Comparison of ENCODE assay signal across 33 cellular contexts in the genomic region with DNA sequence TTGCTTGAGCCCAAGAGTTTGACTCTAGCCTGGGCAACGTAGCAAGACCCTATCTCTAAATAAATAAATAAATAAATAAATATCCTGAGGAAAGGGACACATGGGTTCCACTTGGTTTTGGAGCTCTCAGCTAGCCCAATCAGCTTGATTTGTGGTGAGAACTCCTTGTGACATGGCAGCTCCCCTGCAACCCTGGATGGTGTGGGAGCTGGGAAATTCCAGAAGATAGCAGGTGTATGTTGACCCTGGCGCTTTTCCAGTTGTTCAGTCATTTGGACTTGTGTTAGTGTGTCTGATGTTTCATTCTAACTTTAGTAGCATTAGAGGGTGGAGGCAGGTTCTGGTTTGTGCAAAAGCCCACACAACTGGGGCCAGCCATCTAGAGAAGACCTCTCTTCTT.
"Had no signal": no experiment of that assay in that cellular context is flagged by ENCODE, and none has a peak within 500 bp of the region (broad histone marks: within the 10 kb centered on the region; RNA-seq: fewer than 3 reads in every experiment).

No MANE protein-coding gene starts in this region.

- H3K27me3 Mint-ChIP-seq: activated naive CD4-positive, alpha-beta T cell treated with anti-CD3 and anti-CD28 coated beads, Interleukin-2, amount 50 U/mL, for 24 hours; activated naive CD8-positive, alpha-beta T cell treated with anti-CD3 and anti-CD28 coated beads for 36 hours; activated naive CD8-positive, alpha-beta T cell treated with anti-CD3 and anti-CD28 coated beads, Interleukin-2, amount 50 U/mL, for 24 hours; activated T-cell treated with anti-CD3 and anti-CD28 coated beads, Interleukin-2, amount 50 U/mL, for 24 hours; activated T-helper 17 cell treated with anti-CD3 and anti-CD28 coated beads, Interleukin-2, amount 50 U/mL, for 72 hours; central memory CD8-positive, alpha-beta T cell had no signal

- ATAC-seq: activated naive CD4-positive, alpha-beta T cell treated with anti-CD3 and anti-CD28 coated beads, Interleukin-2, amount 50 U/mL, for 72 hours; activated naive CD8-positive, alpha-beta T cell treated with anti-CD3 and anti-CD28 coated beads, Interleukin-2, amount 50 U/mL, for 24 hours; activated T-cell treated with anti-CD3 and anti-CD28 coated beads, Interleukin-2, amount 50 U/mL, for 4 hours; activated T-cell treated with anti-CD3 and anti-CD28 coated beads, Interleukin-2, amount 50 U/mL, for 72 hours; activated T-helper 17 cell treated with anti-CD3 and anti-CD28 coated beads, Interleukin-2, amount 50 U/mL, for 72 hours; body of pancreas had no signal

- H3K9me3 Mint-ChIP-seq: activated naive CD4-positive, alpha-beta T cell treated with anti-CD3 and anti-CD28 coated beads, Interleukin-2, amount 50 U/mL, for 24 hours; activated naive CD8-positive, alpha-beta T cell treated with anti-CD3 and anti-CD28 coated beads for 36 hours; activated naive CD8-positive, alpha-beta T cell treated with anti-CD3 and anti-CD28 coated beads, Interleukin-2, amount 50 U/mL, for 24 hours; activated T-cell treated with anti-CD3 and anti-CD28 coated beads, Interleukin-2, amount 50 U/mL, for 24 hours; activated T-helper 1 cell treated with anti-CD3 and anti-CD28 coated beads, Interleukin-12 subunit alpha, Interleukin-12 subunit beta, Interleukin-2, Interleukin-4 antibody, amounts not matched to agents 30 ng/mL and 10 ng/mL and 1 ng/mL, durations not matched to agents 14 hours and 24 hours and 36 hours; activated T-helper 17 cell treated with anti-CD3 and anti-CD28 coated beads, Interleukin-2, amount 50 U/mL, for 72 hours; activated T-helper 2 cell treated with anti-CD3 and anti-CD28 coated beads, Interferon-gamma antibody, Interleukin-2, Interleukin-4, amounts not matched to agents 10 μg/mL and 5 μg/mL and 100 μg/mL, durations not matched to agents 14 hours and 24 hours and 36 hours; central memory CD8-positive, alpha-beta T cell had no signal

- H3K27ac Mint-ChIP-seq: activated naive CD4-positive, alpha-beta T cell treated with anti-CD3 and anti-CD28 coated beads, Interleukin-2, amount 50 U/mL, for 24 hours; activated naive CD8-positive, alpha-beta T cell; activated naive CD8-positive, alpha-beta T cell treated with anti-CD3 and anti-CD28 coated beads for 36 hours; activated naive CD8-positive, alpha-beta T cell treated with anti-CD3 and anti-CD28 coated beads, Interleukin-2, amount 10 ng/mL, durations not matched to agents 7 days and 5 days; activated naive CD8-positive, alpha-beta T cell treated with anti-CD3 and anti-CD28 coated beads, Interleukin-2, amount 50 U/mL, for 24 hours; activated T-cell treated with anti-CD3 and anti-CD28 coated beads, Interleukin-2, amount 50 U/mL, for 24 hours; activated T-cell treated with anti-CD3 and anti-CD28 coated beads, Interleukin-2, amount 50 U/mL, for 72 hours; activated T-helper 1 cell treated with anti-CD3 and anti-CD28 coated beads, Interleukin-12 subunit alpha, Interleukin-12 subunit beta, Interleukin-2, Interleukin-4 antibody, amounts not matched to agents 30 ng/mL and 10 ng/mL and 1 ng/mL, durations not matched to agents 14 hours and 24 hours and 36 hours; activated T-helper 17 cell treated with anti-CD3 and anti-CD28 coated beads, Interleukin-2, amount 50 U/mL, for 72 hours; activated T-helper 2 cell treated with anti-CD3 and anti-CD28 coated beads, Interferon-gamma antibody, Interleukin-2, Interleukin-4, amounts not matched to agents 10 μg/mL and 5 μg/mL and 100 μg/mL, durations not matched to agents 14 hours and 24 hours and 36 hours had no signal

- H3K36me3 Mint-ChIP-seq: activated naive CD4-positive, alpha-beta T cell treated with anti-CD3 and anti-CD28 coated beads, Interleukin-2, amount 50 U/mL, for 24 hours; activated naive CD4-positive, alpha-beta T cell treated with anti-CD3 and anti-CD28 coated beads, Interleukin-2, amount 50 U/mL, for 72 hours; activated naive CD8-positive, alpha-beta T cell; activated naive CD8-positive, alpha-beta T cell treated with anti-CD3 and anti-CD28 coated beads for 36 hours; activated naive CD8-positive, alpha-beta T cell treated with anti-CD3 and anti-CD28 coated beads, Interleukin-2, amount 10 ng/mL, durations not matched to agents 7 days and 5 days; brain had no signal

- H3K4me1 Mint-ChIP-seq: activated naive CD4-positive, alpha-beta T cell treated with anti-CD3 and anti-CD28 coated beads, Interleukin-2, amount 50 U/mL, for 24 hours; activated naive CD8-positive, alpha-beta T cell treated with anti-CD3 and anti-CD28 coated beads for 36 hours; activated naive CD8-positive, alpha-beta T cell treated with anti-CD3 and anti-CD28 coated beads, Interleukin-2, amount 10 ng/mL, durations not matched to agents 7 days and 5 days; activated naive CD8-positive, alpha-beta T cell treated with anti-CD3 and anti-CD28 coated beads, Interleukin-2, amount 50 U/mL, for 24 hours; activated T-helper 17 cell treated with anti-CD3 and anti-CD28 coated beads, Interleukin-2, amount 50 U/mL, for 72 hours; central memory CD8-positive, alpha-beta T cell had no signal

- DNase-seq: activated effector memory CD4-positive, alpha-beta T cell treated with anti-CD3 and anti-CD28 coated beads, Interleukin-2, amount 50 U/mL, for 16 hours; activated effector memory CD4-positive, alpha-beta T cell treated with Interleukin-2 at 50 U/mL for 16 hours; activated gamma-delta T cell; activated gamma-delta T cell treated with Interleukin-2 at 50 U/mL for 16 hours; activated naive CD4-positive, alpha-beta T cell; activated naive CD4-positive, alpha-beta T cell treated with anti-CD3 and anti-CD28 coated beads, Interleukin-2, amount 50 U/mL, for 16 hours; activated naive CD4-positive, alpha-beta T cell treated with Interleukin-2 at 50 U/mL for 16 hours; activated naive CD8-positive, alpha-beta T cell treated with anti-CD3 and anti-CD28 coated beads for 36 hours; activated naive CD8-positive, alpha-beta T cell treated with anti-CD3 and anti-CD28 coated beads, Interleukin-2, amount 10 ng/mL, durations not matched to agents 7 days and 5 days; activated naive CD8-positive, alpha-beta T cell treated with anti-CD3 and anti-CD28 coated beads, Interleukin-2, amount 50 U/mL, for 24 hours; activated T-cell treated with anti-CD3 and anti-CD28 coated beads, Interleukin-2, amount 50 U/mL, for 1 hour; activated T-cell treated with anti-CD3 and anti-CD28 coated beads, Interleukin-2, amount 50 U/mL, for 24 hours; activated T-cell treated with anti-CD3 and anti-CD28 coated beads, Interleukin-2, amount 50 U/mL, for 4 hours; activated T-cell treated with anti-CD3 and anti-CD28 coated beads, Interleukin-2, amount 50 U/mL, for 48 hours; activated T-cell treated with anti-CD3 and anti-CD28 coated beads, Interleukin-2, amount 50 U/mL, for 72 hours; adrenal gland; amniotic stem cell; amygdala; anterior cingulate cortex; aorta; body of pancreas; brain microvascular endothelial cell; caudate nucleus; central memory CD4-positive, alpha-beta T cell; cerebellar nuclear complex had no signal

- H3K4me3 Mint-ChIP-seq: activated naive CD4-positive, alpha-beta T cell treated with anti-CD3 and anti-CD28 coated beads, Interleukin-2, amount 50 U/mL, for 24 hours; activated naive CD8-positive, alpha-beta T cell; activated naive CD8-positive, alpha-beta T cell treated with anti-CD3 and anti-CD28 coated beads for 36 hours; activated naive CD8-positive, alpha-beta T cell treated with anti-CD3 and anti-CD28 coated beads, Interleukin-2, amount 10 ng/mL, durations not matched to agents 7 days and 5 days; activated naive CD8-positive, alpha-beta T cell treated with anti-CD3 and anti-CD28 coated beads, Interleukin-2, amount 50 U/mL, for 24 hours; activated T-cell treated with anti-CD3 and anti-CD28 coated beads, Interleukin-2, amount 50 U/mL, for 24 hours; activated T-cell treated with anti-CD3 and anti-CD28 coated beads, Interleukin-2, amount 50 U/mL, for 4 hours; activated T-cell treated with anti-CD3 and anti-CD28 coated beads, Interleukin-2, amount 50 U/mL, for 72 hours; activated T-helper 1 cell treated with anti-CD3 and anti-CD28 coated beads, Interleukin-12 subunit alpha, Interleukin-12 subunit beta, Interleukin-2, Interleukin-4 antibody, amounts not matched to agents 30 ng/mL and 10 ng/mL and 1 ng/mL, durations not matched to agents 14 hours and 24 hours and 36 hours; activated T-helper 17 cell treated with anti-CD3 and anti-CD28 coated beads, Interleukin-2, amount 50 U/mL, for 72 hours; brain; central memory CD8-positive, alpha-beta T cell had no signal
